Comparison of ENCODE assay signal across 12 cellular contexts in genomic region chr7:116970148-116970910, GRCh38. TPM values are rescaled to one million over a fixed set of nuclear protein-coding genes. Genes with fewer than 3 reads are reported as not detected.
DNase-seq lines count a peak whose midpoint lies in the region; ATAC-seq, FAIRE-seq and TF ChIP-seq lines count a peak whose summit lies in the region.
"Had no signal": no experiment of that assay in that cellular context is flagged by ENCODE, and none has a peak within 500 bp of the region (broad histone marks: within the 10 kb centered on the region; RNA-seq: fewer than 3 reads in every experiment).

No MANE protein-coding gene starts in this region.

- intact Hi-C loops in HepG2 (cut with micrococcal nuclease; ENCODE audit: unreplicated experiment): no loop called here

- in situ Hi-C loops in HepG2 (cut with HindIII; ENCODE audit: extremely low pct_ligation_motif_present, low pct_unique_long_range_greater_than_20kb): no loop called here

- no peak overlapping the region for H2AFZ ChIP-seq in HepG2 (ENCODE audit: low read length)
- H2AFZ ChIP-seq: hepatocyte had no signal

- DNase-seq in SKM-1 treated with dmso at 0.1 percent for 144 hours (lab: John Stamatoyannopoulos, UW; ENCODE audit: unreplicated experiment) (peak; percentile 43), SKM-1 (lab: John Stamatoyannopoulos, UW; ENCODE audit: unreplicated experiment) (no peak), HepG2 (ENCODE audit: low spot score) (no peak), RCC 7860 (ENCODE audit: low spot score) (no peak), NCI-H226 (no peak), 8988T (no peak)
- DNase-seq: NCI-H446, nephron progenitor cell had no signal

- POLR2A ChIA-PET in HepG2 (lab: Yijun Ruan, JAX): no interaction called here

- no peaks in the 10 kb centered on the region for H3K36me3 ChIP-seq in HepG2 (replicated peaks in 1 of 2; ENCODE audit: control insufficient read depth in 1 of 2, insufficient read depth in 2 of 2, low read length in 2 of 2)

- no peaks in the 10 kb centered on the region for H3K27me3 ChIP-seq in HepG2 (ENCODE audit: control insufficient read depth in 1 of 2, insufficient read depth in 2 of 2, low read length in 2 of 2)
- H3K27me3 ChIP-seq: hepatocyte had no signal

- TF ChIP-seq POLR2A in HepG2 (IDR thresholded peaks at IDR 0.05; ENCODE audit: insufficient read depth in 1 of 2, low read depth in 2 of 2, low read length in 2 of 2): no peak

- TF ChIP-seq CTCF in HepG2 (CRISPR knock-in tag; IDR thresholded peaks at IDR 0.05): no peak

- H3K4me3 ChIP-seq in HepG2 (replicated peaks in 1 of 3; ENCODE audit: insufficient read depth in 1 of 3, low read depth in 2 of 3, low read length in 3 of 3): no peak overlapping the region
- H3K4me3 ChIP-seq: hepatocyte had no signal

- H3K27ac ChIP-seq in HepG2 (ENCODE audit: extremely low read length, insufficient read depth, low read length): peak overlapping the region; percentile 8
- H3K27ac ChIP-seq: hepatocyte had no signal

- no peak overlapping the region for H3K9ac ChIP-seq in HepG2 (ENCODE audit: insufficient read depth, low read depth, low read length)

- TF ChIP-seq RAD21 in HepG2 (CRISPR knock-in tag; IDR thresholded peaks at IDR 0.05): no peak

- FAIRE-seq in HepG2 (lab: Jason Lieb, UNC) (no peak), RCC 7860 (lab: Jason Lieb, UNC) (no peak)
- FAIRE-seq: urothelium cell line had no signal

- peaks cover 26% of the 10 kb centered on the region for H3K79me2 ChIP-seq in HepG2 (ENCODE audit: insufficient read depth, low read length)

- ATAC-seq in HG02588 (IDR thresholded peaks at IDR 0.05; ENCODE audit: unreplicated experiment) (peak; percentile 66), HG03469 (IDR thresholded peaks at IDR 0.05; ENCODE audit: unreplicated experiment) (peak; percentile 85), HepG2 (peak; percentile 59)

- no peaks in the 10 kb centered on the region for H3K9me3 ChIP-seq in HepG2 (ENCODE audit: low read length)

- 87% methylated on average over 4 of the region's 4 CpGs for WGBS in HepG2 (ENCODE audit: low lambda C conversion rate)

- TF ChIP-seq EP300 in HepG2 (IDR thresholded peaks at IDR 0.05; ENCODE audit: low read depth in 2 of 2, low read length in 2 of 2): no peak
- no peak for TF ChIP-seq EP300 in HepG2 (CRISPR knock-in tag; IDR thresholded peaks at IDR 0.05; ENCODE audit: borderline replicate concordance)

- H4K20me1 ChIP-seq in HepG2 (ENCODE audit: insufficient read depth, low read length): no peaks in the 10 kb centered on the region

- CTCF ChIA-PET in HepG2 (lab: Yijun Ruan, JAX; ENCODE audit: low intra/inter-chr PET ratio, low total read pairs): no interaction called here

- peaks cover 34% of the 10 kb centered on the region for H3K4me1 ChIP-seq in HepG2 (ENCODE audit: insufficient read depth, low read length)

- no peak overlapping the region for H3K4me2 ChIP-seq in HepG2 (ENCODE audit: low read depth, low read length)
- H3K4me2 ChIP-seq: hepatocyte had no signal

- BruUV-seq in HepG2 (replicated peaks; lab: Mats Ljungman, UMichigan): no TSS peak

TF ChIP-seq in HepG2, 621 proteins besides CTCF, POLR2A, EP300 and RAD21 (continues in another document):
- no peak for TF ChIP-seq ZNF512B (CRISPR knock-in tag; IDR thresholded peaks at IDR 0.05; ENCODE audit: borderline replicate concordance)
- no peak for TF ChIP-seq CHCHD3 (CRISPR knock-in tag; IDR thresholded peaks at IDR 0.05)
- no peak for TF ChIP-seq DDIT3 (CRISPR knock-in tag; IDR thresholded peaks at IDR 0.05)
- TF ChIP-seq TSC22D2 (CRISPR knock-in tag; IDR thresholded peaks at IDR 0.05; ENCODE audit: borderline replicate concordance): no peak
- no peak for TF ChIP-seq SALL1 (CRISPR knock-in tag; IDR thresholded peaks at IDR 0.05)
- no peak for TF ChIP-seq ZXDC (CRISPR knock-in tag; IDR thresholded peaks at IDR 0.05)
- TF ChIP-seq ZNF597 (CRISPR knock-in tag; IDR thresholded peaks at IDR 0.05): no peak

RNA-seq across cellular contexts. Expression of gene ST7, which starts 17.0 kb away (rescaled TPM):
- 19.4 and 23.5 TPM in 2 replicates for total RNA-seq in HepG2 (2016; rRNA removed; fragmentation: Illumina TruSeq; extraction: Trizol)
- 28.3 and 28.8 TPM in 2 replicates for total RNA-seq in HepG2 (2016; cell fraction: cytosol; rRNA removed; fragmentation: Illumina TruSeq; extraction: Trizol; ENCODE audit: low read depth)
- 17.6 and 21.2 TPM in 2 replicates for total RNA-seq in HepG2 (2016; cell fraction: insoluble cytoplasmic fraction; rRNA removed; fragmentation: Illumina TruSeq; extraction: Trizol)
- total RNA-seq in HepG2 (2016; cell fraction: membrane; rRNA removed; fragmentation: Illumina TruSeq; extraction: Trizol): 41.5 and 54.6 TPM in 2 replicates
- 28.2 and 31.4 TPM in 2 replicates for total RNA-seq in HepG2 (2016; cell fraction: nucleus; rRNA removed; fragmentation: Illumina TruSeq; extraction: Trizol)
- polyA plus RNA-seq in HepG2 (2011; rRNA removed): 15.4 and 17.3 TPM in 2 replicates
- 9.8 and 14.0 TPM in 2 replicates for polyA plus RNA-seq in HepG2 (2011; cell fraction: cytosol; rRNA removed)
- 10.7 and 11.0 TPM in 2 replicates for polyA plus RNA-seq in HepG2 (2011; cell fraction: nucleus; rRNA removed)
- polyA plus RNA-seq in HepG2 (2012): 10.8 and 12.8 TPM in 2 replicates
- polyA plus RNA-seq in HepG2 (2016; cell fraction: cytosol; fragmentation: Illumina TruSeq; extraction: Trizol; ENCODE audit: low read depth): 36.8 and 37.8 TPM in 2 replicates
- 22.0 and 24.7 TPM in 2 replicates for polyA plus RNA-seq in HepG2 (2016; cell fraction: insoluble cytoplasmic fraction; fragmentation: Illumina TruSeq; extraction: Trizol; ENCODE audit: low read depth)
- polyA plus RNA-seq in HepG2 (2016; cell fraction: membrane; fragmentation: Illumina TruSeq; extraction: Trizol; ENCODE audit: low read depth): 45.3 and 51.8 TPM in 2 replicates
- 22.5 and 23.7 TPM in 2 replicates for polyA plus RNA-seq in HepG2 (2016; cell fraction: nucleus; fragmentation: Illumina TruSeq; extraction: Trizol; ENCODE audit: insufficient read depth, low read depth)
- 13.2 and 58.2 TPM in 2 replicates for polyA minus RNA-seq in HepG2 (2011; rRNA and poly(A)+ RNA removed; ENCODE audit: low replicate concordance)
- polyA minus RNA-seq in HepG2 (2011; cell fraction: cytosol; rRNA and poly(A)+ RNA removed): 15.7 and 18.9 TPM in 2 replicates
- 45.2 and 45.3 TPM in 2 replicates for polyA minus RNA-seq in HepG2 (2011; cell fraction: nucleus; rRNA and poly(A)+ RNA removed)
